In the genomic region with DNA sequence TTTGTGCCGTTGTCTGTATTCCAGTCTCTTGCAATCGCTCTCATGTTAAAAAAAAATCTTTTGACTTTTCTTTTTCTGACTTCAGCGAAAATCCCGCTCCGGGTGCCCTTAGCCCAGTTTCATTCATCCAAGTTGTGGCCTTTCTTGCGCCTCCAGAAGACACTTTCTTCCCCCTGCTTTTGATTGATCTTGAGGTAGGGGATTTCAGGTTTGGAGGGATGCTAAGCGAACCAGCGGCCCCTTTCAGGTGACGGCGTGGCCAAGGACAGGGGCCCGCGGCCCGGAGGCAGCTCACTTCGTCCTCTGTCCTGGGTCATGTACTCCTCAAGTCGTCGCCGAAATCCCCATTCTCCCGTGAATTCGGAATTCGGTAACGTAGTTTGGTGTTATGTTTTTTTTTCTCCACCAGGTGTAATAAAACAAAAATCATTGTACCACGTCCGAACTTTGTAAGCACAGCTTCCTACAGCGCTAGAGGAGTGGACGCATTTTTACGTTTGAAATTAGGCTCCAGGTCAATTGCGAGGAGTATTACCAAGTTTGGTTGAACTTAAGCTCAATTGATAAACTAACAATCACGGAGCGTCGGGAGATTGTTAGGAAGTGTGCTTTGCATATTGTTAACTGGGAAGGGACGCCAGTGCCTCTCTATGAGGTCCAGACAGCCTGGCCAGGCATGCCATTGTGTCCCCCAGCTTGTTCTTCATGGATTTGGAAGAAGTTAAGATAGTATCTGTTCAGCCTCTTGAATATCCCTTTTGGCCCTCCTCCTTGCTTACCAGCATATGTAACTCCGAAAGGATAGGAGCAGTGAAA, we compare ENCODE assay signal across 1 cellular context.
A peak's percentile ranks its signal among the peaks of the same experiment; 100 is the strongest.
TF ChIP-seq lines count a peak whose summit lies in the region.

No MANE protein-coding gene starts in this region.

TF ChIP-seq in HEK293, 187 proteins besides CTCF, POLR2A, EP300 and RAD21 (continued from another document):
- TF ChIP-seq ZNF18 (tag by site-specific recombination; IDR thresholded peaks at IDR 0.05), result no peak
- TF ChIP-seq ZNF660 (tag by site-specific recombination; IDR thresholded peaks at IDR 0.05), result 0 out of 2 replicates have a peak, but pooled peaks have one; percentile 9
- TF ChIP-seq ZNF302 (tag by site-specific recombination; IDR thresholded peaks at IDR 0.05; ENCODE audit: low read depth), result no peak
- TF ChIP-seq ZNF223 (tag by site-specific recombination; IDR thresholded peaks at IDR 0.05), result no peak
- TF ChIP-seq ZNF112 (tag by site-specific recombination; IDR thresholded peaks at IDR 0.05), result no peak
- no peak for TF ChIP-seq YY2 (tag by site-specific recombination; IDR thresholded peaks at IDR 0.05)
- TF ChIP-seq ZEB2 (tag by site-specific recombination; IDR thresholded peaks at IDR 0.05), result 0 out of 2 replicates have a peak, but pooled peaks have one; percentile 32
- no peak for TF ChIP-seq SCRT2 (tag by site-specific recombination; IDR thresholded peaks at IDR 0.05)
- no peak for TF ChIP-seq ZNF202 (tag by site-specific recombination; IDR thresholded peaks at IDR 0.05; ENCODE audit: borderline replicate concordance)
- no peak for TF ChIP-seq ZNF433 (tag by site-specific recombination; IDR thresholded peaks at IDR 0.05; ENCODE audit: low read depth)
- no peak for TF ChIP-seq ZNF114 (tag by site-specific recombination; IDR thresholded peaks at IDR 0.05)
- 0 out of 2 replicates have a peak, but pooled peaks have one; percentile 17 for TF ChIP-seq KLF10 (tag by site-specific recombination; IDR thresholded peaks at IDR 0.05)
- no peak for TF ChIP-seq ZNF585B (tag by site-specific recombination; IDR thresholded peaks at IDR 0.05)
- no peak for TF ChIP-seq ZNF169 (tag by site-specific recombination; IDR thresholded peaks at IDR 0.05)
- no peak for TF ChIP-seq ZNF529 (tag by site-specific recombination; IDR thresholded peaks at IDR 0.05; ENCODE audit: insufficient replicate concordance)
- TF ChIP-seq ZBTB8A (tag by site-specific recombination; IDR thresholded peaks at IDR 0.05), result peak; percentile 73
- no peak for TF ChIP-seq ZNF501 (tag by site-specific recombination; IDR thresholded peaks at IDR 0.05)
- TF ChIP-seq, protein P1, sequence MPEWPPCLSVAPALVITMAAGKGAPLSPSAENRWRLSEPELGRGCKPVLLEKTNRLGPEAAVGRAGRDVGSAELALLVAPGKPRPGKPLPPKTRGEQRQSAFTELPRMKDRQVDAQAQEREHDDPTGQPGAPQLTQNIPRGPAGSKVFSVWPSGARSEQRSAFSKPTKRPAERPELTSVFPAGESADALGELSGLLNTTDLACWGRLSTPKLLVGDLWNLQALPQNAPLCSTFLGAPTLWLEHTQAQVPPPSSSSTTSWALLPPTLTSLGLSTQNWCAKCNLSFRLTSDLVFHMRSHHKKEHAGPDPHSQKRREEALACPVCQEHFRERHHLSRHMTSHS (tag by site-specific recombination; IDR thresholded peaks at IDR 0.05), result no peak
- no peak for TF ChIP-seq ZNF561 (tag by site-specific recombination; IDR thresholded peaks at IDR 0.05; ENCODE audit: borderline replicate concordance)
- TF ChIP-seq ZNF266 (tag by site-specific recombination; IDR thresholded peaks at IDR 0.05; ENCODE audit: low read depth), result no peak
